6 cellular contexts compared by ENCODE assay signal in the genomic region with DNA sequence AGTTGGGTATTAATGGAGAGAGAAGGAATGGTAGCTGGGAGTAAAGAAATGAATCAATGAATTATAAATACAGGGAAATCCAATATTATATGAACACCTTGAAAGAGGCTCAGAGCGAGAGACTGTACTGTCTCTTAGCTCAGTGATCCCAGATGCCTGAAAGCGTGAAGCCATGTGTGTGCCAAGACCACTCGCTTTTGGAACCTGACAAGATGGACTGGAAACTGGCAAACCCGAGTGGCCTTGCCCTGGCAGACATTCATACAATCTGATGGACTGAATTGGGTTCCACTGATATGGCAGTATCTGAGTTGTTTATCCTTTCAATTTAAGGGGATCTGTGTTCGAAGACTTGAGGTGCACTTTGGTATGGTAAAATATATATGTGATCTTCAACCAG.
"Had no signal": no experiment of that assay in that cellular context is flagged by ENCODE, and none has a peak within 500 bp of the region (broad histone marks: within the 10 kb centered on the region; RNA-seq: fewer than 3 reads in every experiment).

No MANE protein-coding gene starts in this region.

- H3K4me3 Mint-ChIP-seq: GM23338, H9, IgD-negative memory B cell had no signal

- H3K27ac ChIP-seq: HL-60 had no signal

- DNase-seq: H9, HCEC 1CT had no signal

- ATAC-seq: GM23338, HepG2 had no signal

- H3K4me1 Mint-ChIP-seq: IgD-negative memory B cell had no signal

- H3K9me3 Mint-ChIP-seq: H9, IgD-negative memory B cell had no signal

- H3K4me3 ChIP-seq: GM23338 had no signal

- H3K27ac Mint-ChIP-seq: GM23338, H9, IgD-negative memory B cell had no signal
